ENCODE assay signal across 1 cellular context in genomic region chr21:14271053-14271452, GRCh38.
TF ChIP-seq lines count a peak whose summit lies in the region.

No MANE protein-coding gene starts in this region.

TF ChIP-seq in K562, 482 proteins besides CTCF, POLR2A, EP300 and RAD21 (continued from another document and continues in another):
- TF ChIP-seq NR0B1 (IDR thresholded peaks at IDR 0.05; ENCODE audit: partially characterized antibody) (no peak), RBM39 (optimal IDR thresholded peaks at IDR 0.05; ENCODE audit: low read depth, low read length) (no peak), HNRNPK (IDR thresholded peaks at IDR 0.05; ENCODE audit: low read depth, low read length, poor library complexity, severe bottlenecking) (no peak), ZNF75A (CRISPR knock-in tag; IDR thresholded peaks at IDR 0.05) (no peak), ZBTB34 (CRISPR knock-in tag; IDR thresholded peaks at IDR 0.05) (no peak), YBX1 (IDR thresholded peaks at IDR 0.05) (no peak), SAFB (IDR thresholded peaks at IDR 0.05; ENCODE audit: borderline replicate concordance, low read depth, low read length) (no peak), CBX3 (IDR thresholded peaks at IDR 0.05; ENCODE audit: borderline replicate concordance in 1 of 2, low read length in 2 of 2) (no peak), ZNF586 (CRISPR knock-in tag; conservative IDR thresholded peaks at IDR 0.05) (no peak), SLC30A9 (CRISPR knock-in tag; IDR thresholded peaks at IDR 0.05) (no peak), CUX1 (CRISPR knock-in tag; IDR thresholded peaks at IDR 0.05) (no peak), GATAD2B (IDR thresholded peaks at IDR 0.05; ENCODE audit: borderline replicate concordance) (no peak), HBP1 (CRISPR knock-in tag; IDR thresholded peaks at IDR 0.05) (no peak), ZKSCAN3 (CRISPR knock-in tag; IDR thresholded peaks at IDR 0.05) (no peak), JUN (IDR thresholded peaks at IDR 0.05; ENCODE audit: borderline replicate concordance, low read depth, low read length) (no peak), JUN (CRISPR knock-in tag; IDR thresholded peaks at IDR 0.05; ENCODE audit: borderline replicate concordance) (no peak), ZFP36 (IDR thresholded peaks at IDR 0.05; ENCODE audit: low read depth, low read length, partially characterized antibody) (no peak), ZBTB12 (CRISPR knock-in tag; IDR thresholded peaks at IDR 0.05) (no peak), ZNF707 (CRISPR knock-in tag; conservative IDR thresholded peaks at IDR 0.05) (no peak), NFYB (IDR thresholded peaks at IDR 0.05; ENCODE audit: extremely low read depth, insufficient read length) (no peak), PRMT5 (CRISPR knock-in tag; IDR thresholded peaks at IDR 0.05) (no peak), RHOXF2B (CRISPR knock-in tag; conservative IDR thresholded peaks at IDR 0.05) (no peak), PHF21A (IDR thresholded peaks at IDR 0.05; ENCODE audit: borderline replicate concordance, low read depth) (no peak), EP400 (IDR thresholded peaks at IDR 0.05) (no peak), TEAD4 (IDR thresholded peaks at IDR 0.05; ENCODE audit: low read length) (peak; percentile 95), TEAD4 (CRISPR knock-in tag; IDR thresholded peaks at IDR 0.05; ENCODE audit: borderline replicate concordance) (no peak), CREBBP (IDR thresholded peaks at IDR 0.05; ENCODE audit: low read depth, low read length) (no peak), BCOR (IDR thresholded peaks at IDR 0.05) (no peak), PTBP1 (IDR thresholded peaks at IDR 0.05; ENCODE audit: low read depth, low read length) (no peak), KAT2B (IDR thresholded peaks at IDR 0.05; ENCODE audit: low read depth, low read length) (no peak), SIN3A (IDR thresholded peaks at IDR 0.05; ENCODE audit: borderline replicate concordance in 2 of 2, control insufficient read depth in 1 of 2, low read depth in 2 of 2, low read length in 2 of 2) (no peak), TBL1XR1 (IDR thresholded peaks at IDR 0.05; ENCODE audit: low read length in 2 of 2) (no peak), ZNF224 (CRISPR knock-in tag; IDR thresholded peaks at IDR 0.05) (no peak), FOS (IDR thresholded peaks at IDR 0.05; ENCODE audit: extremely low read depth, insufficient read length) (no peak), NCOA1 (IDR thresholded peaks at IDR 0.05; ENCODE audit: low read depth) (no peak), THRAP3 (IDR thresholded peaks at IDR 0.05; ENCODE audit: borderline replicate concordance) (no peak), E2F5 (CRISPR knock-in tag; IDR thresholded peaks at IDR 0.05) (no peak), ZC3H4 (CRISPR knock-in tag; IDR thresholded peaks at IDR 0.05; ENCODE audit: borderline replicate concordance) (no peak), KLF6 (CRISPR knock-in tag; IDR thresholded peaks at IDR 0.05; ENCODE audit: borderline replicate concordance) (no peak), ZNF740 (CRISPR knock-in tag; IDR thresholded peaks at IDR 0.05) (no peak), ZNF740 (tag; IDR thresholded peaks at IDR 0.05) (no peak), GABPB2 (CRISPR knock-in tag; conservative IDR thresholded peaks at IDR 0.05) (no peak), ZBED1 (IDR thresholded peaks at IDR 0.05) (no peak), ZKSCAN1 (IDR thresholded peaks at IDR 0.05; ENCODE audit: low read depth, low read length) (no peak)
